In the genomic region with DNA sequence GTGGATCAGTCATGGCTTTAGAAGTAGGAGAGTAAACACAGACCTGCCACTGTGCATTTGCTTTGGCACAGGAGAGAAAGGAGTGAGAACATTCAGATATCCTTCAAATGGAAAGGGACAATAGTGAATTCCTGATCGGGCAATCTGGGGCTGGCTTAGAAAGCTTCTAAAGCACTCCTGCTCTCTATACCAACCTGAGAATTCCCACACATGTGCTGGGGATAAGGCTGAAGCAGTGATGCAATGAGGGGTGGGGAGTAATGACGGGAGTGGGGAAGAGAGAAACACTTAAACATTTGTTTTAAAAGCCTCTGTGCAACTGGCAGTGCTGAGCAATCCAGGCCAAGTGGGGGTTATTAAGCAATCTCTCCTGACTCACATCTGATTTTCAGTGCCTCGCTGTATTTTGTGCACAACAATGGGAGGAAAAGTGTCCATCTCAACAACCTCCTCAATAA, we compare ENCODE assay signal across 1 cellular context.
TF ChIP-seq lines count a peak whose summit lies in the region.

No MANE protein-coding gene starts in this region.

TF ChIP-seq in WTC11, 78 proteins besides CTCF, POLR2A, EP300 and RAD21 (continued from another document):
- no peak for TF ChIP-seq ZBTB21 (CRISPR knock-in tag; IDR thresholded peaks at IDR 0.05; ENCODE audit: borderline replicate concordance)
